Comparison of ENCODE assay signal across 10 cellular contexts in genomic region chr10:60480865-60481563, GRCh38.
A peak's percentile ranks its signal among the peaks of the same experiment; 100 is the strongest.
DNase-seq lines count a peak whose midpoint lies in the region; ATAC-seq, FAIRE-seq and TF ChIP-seq lines count a peak whose summit lies in the region.
"Had no signal": no experiment of that assay in that cellular context is flagged by ENCODE, and none has a peak within 500 bp of the region (broad histone marks: within the 10 kb centered on the region; RNA-seq: fewer than 3 reads in every experiment).

No MANE protein-coding gene starts in this region.

- H3K36me3 ChIP-seq in SJCRH30 (no peaks in the 10 kb centered on the region), pancreas (no peaks in the 10 kb centered on the region)
- no peaks in the 10 kb centered on the region for H3K36me3 ChIP-seq in CD8-positive, alpha-beta T cell (ENCODE audit: insufficient read depth, low read length)

- H3K27me3 Mint-ChIP-seq in Calu3 (ENCODE audit: unreplicated experiment), result no peaks in the 10 kb centered on the region
- no peaks in the 10 kb centered on the region for H3K27me3 Mint-ChIP-seq in CD8-positive, alpha-beta T cell (ENCODE audit: low read depth)

- peaks cover 30% of the 10 kb centered on the region for H3K4me1 Mint-ChIP-seq in Calu3 (ENCODE audit: low read depth, unreplicated experiment)
- no peaks in the 10 kb centered on the region for H3K4me1 Mint-ChIP-seq in CD8-positive, alpha-beta T cell (ENCODE audit: low read depth)

- no peaks in the 10 kb centered on the region for H3K36me3 Mint-ChIP-seq in Calu3 (ENCODE audit: insufficient read depth, unreplicated experiment)
- H3K36me3 Mint-ChIP-seq in CD8-positive, alpha-beta T cell, result no peaks in the 10 kb centered on the region

- H3K9me3 ChIP-seq in SJCRH30 (replicated peaks) (no peaks in the 10 kb centered on the region), pancreas (no peaks in the 10 kb centered on the region)
- no peaks in the 10 kb centered on the region for H3K9me3 ChIP-seq in CD8-positive, alpha-beta T cell (ENCODE audit: low read length)

- DNase-seq in Calu3, result peak; percentile 60
- DNase-seq in SJCRH30, result peak; percentile 24 to 61
- DNase-seq in fibroblast of the conjunctiva (ENCODE audit: low read depth), result peak; percentile 79
- DNase-seq in pancreas, result peak in 4 of 6 donors; percentile 12 to 57 (median 32)
- no peak for DNase-seq in NCI-H2107 (lab: John Stamatoyannopoulos, UW)
- DNase-seq in CD8-positive, alpha-beta T cell, result no peak
- no peak for DNase-seq in NCI-H146 (lab: John Stamatoyannopoulos, UW)
- DNase-seq in NCI-H1092 treated with DMSO at 0.1 percent for 48 hours (lab: John Stamatoyannopoulos, UW), result no peak
- DNase-seq: activated CD8-positive, alpha-beta memory T cell treated with anti-CD3 and anti-CD28 coated beads, Interleukin-2, amount 50 U/mL, for 4 hours; NK-92 treated with Interleukin-12 subunit alpha and Interleukin-12 subunit beta, amount 100 ng/mL, for 24 hours had no signal

- no peak for TF ChIP-seq CTCF in Calu3 (IDR thresholded peaks at IDR 0.05; ENCODE audit: unreplicated experiment)
- no peak for TF ChIP-seq CTCF in pancreas (IDR thresholded peaks at IDR 0.05)
- no peak for TF ChIP-seq CTCF in CD8-positive, alpha-beta T cell (IDR thresholded peaks at IDR 0.05)

- peaks cover 4% of the 10 kb centered on the region for H3K9me3 Mint-ChIP-seq in Calu3 (ENCODE audit: low read depth, unreplicated experiment)
- H3K9me3 Mint-ChIP-seq in CD8-positive, alpha-beta T cell, result no peaks in the 10 kb centered on the region

- peak overlapping the region; percentile 80 for H3K27ac ChIP-seq in SJCRH30
- H3K27ac ChIP-seq in pancreas, result peak overlapping the region in 1 of 4 donors; percentile 13
- H3K27ac ChIP-seq in CD8-positive, alpha-beta T cell (ENCODE audit: low read depth, low read length), result no peak overlapping the region

- WGBS in pancreas, 2 donors, result 53% methylated on average over 8 of the region's 8 CpGs

- BruUV-seq in Calu3 (replicated peaks; lab: Mats Ljungman, UMichigan), result no TSS peak

- FAIRE-seq in pancreas (lab: Jason Lieb, UNC), result no peak

- POLR2A ChIA-PET in CD8-positive, alpha-beta T cell (lab: Charles Lee), result no interaction called here

- peak overlapping the region; percentile 55 for H3K27ac Mint-ChIP-seq in Calu3 (ENCODE audit: unreplicated experiment)
- H3K27ac Mint-ChIP-seq in CD8-positive, alpha-beta T cell, result no peak overlapping the region

- ATAC-seq in pancreas, result peak; percentile 86 to 96 (median 92)
- ATAC-seq in CD8-positive, alpha-beta T cell, result no peak

- intact Hi-C loops in Calu3 (cut with micrococcal nuclease; ENCODE audit: unreplicated experiment), result loop anchor here (1.0 kb wide), 1 partner anchor 8 kb away; no protein-coding TSS in a partner anchor
- intact Hi-C loops in pancreas (cut with DNase I), result no loop called here
- intact Hi-C loops in CD8-positive, alpha-beta T cell (cut with DNase I, micrococcal nuclease), result no loop called here

- CTCF ChIA-PET in Calu3 (lab: Charles Lee), result interaction anchor here (0.6 to 1.0 kb wide), 3 partner anchors 15 to 489 kb away, joined by 3 to 8 read pairs (median 3); no protein-coding TSS in a partner anchor
- CTCF ChIA-PET in CD8-positive, alpha-beta T cell (lab: Charles Lee), result no interaction called here

- no peak overlapping the region for H3K4me3 Mint-ChIP-seq in Calu3 (ENCODE audit: low read depth, unreplicated experiment)
- no peak overlapping the region for H3K4me3 Mint-ChIP-seq in CD8-positive, alpha-beta T cell

- H3K4me1 ChIP-seq in SJCRH30, result peaks cover 30% of the 10 kb centered on the region
- peaks cover 0 to 5% (median 0%) of the 10 kb centered on the region in 3 donors for H3K4me1 ChIP-seq in pancreas
- H3K4me1 ChIP-seq in CD8-positive, alpha-beta T cell (ENCODE audit: insufficient read depth, low read length), result no peaks in the 10 kb centered on the region

- H3K4me3 ChIP-seq in SJCRH30 (peak overlapping the region; percentile 22; the same call in 1 of the 2 replicates), pancreas (no peak overlapping the region)
- no peak overlapping the region for H3K4me3 ChIP-seq in CD8-positive, alpha-beta T cell (ENCODE audit: low read depth, low read length)

- no peaks in the 10 kb centered on the region for H3K27me3 ChIP-seq in SJCRH30
- no peaks in the 10 kb centered on the region for H3K27me3 ChIP-seq in pancreas
- H3K27me3 ChIP-seq in CD8-positive, alpha-beta T cell (ENCODE audit: insufficient read depth, low read length), result no peaks in the 10 kb centered on the region

Comparison
In these comparisons a context has a peak if more than half of its experiments do, and no peak if none do; other contexts are left out.
1. DNase-seq: peak in Calu3 (single experiment), SJCRH30 (2 of 2), fibroblast of the conjunctiva (single experiment) and pancreas (4 of 6); none in NCI-H2107 (single experiment), CD8-positive, alpha-beta T cell (0 of 7), NCI-H146 (single experiment) and NCI-H1092 treated with DMSO at 0.1 percent for 48 hours (single experiment).